17 cellular contexts compared by ENCODE assay signal in the genomic region with DNA sequence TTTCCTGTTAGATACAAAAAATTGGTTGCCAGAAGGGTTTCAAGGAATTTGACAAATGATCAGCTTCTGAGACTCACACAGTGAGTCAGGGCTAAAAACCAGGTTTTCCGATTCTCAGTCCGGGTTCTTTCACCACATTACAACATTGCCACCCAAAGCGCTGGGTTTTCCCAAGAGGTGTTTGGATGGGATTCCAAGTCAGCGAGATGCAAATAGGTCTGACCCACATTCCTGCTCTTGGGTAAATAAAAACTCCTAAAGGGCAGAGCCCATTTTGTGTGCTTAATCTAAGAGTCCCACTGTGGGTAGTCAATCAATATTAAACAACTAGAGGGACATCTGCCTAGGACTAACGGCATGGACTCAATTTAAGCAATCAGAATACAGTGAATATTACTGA. TPM values are rescaled to one million over a fixed set of nuclear protein-coding genes. Genes with fewer than 3 reads are reported as not detected.
DNase-seq lines count a peak whose midpoint lies in the region; ATAC-seq and TF ChIP-seq lines count a peak whose summit lies in the region.
"Had no signal": no experiment of that assay in that cellular context is flagged by ENCODE, and none has a peak within 500 bp of the region (broad histone marks: within the 10 kb centered on the region; RNA-seq: fewer than 3 reads in every experiment).

No MANE protein-coding gene starts in this region.

- H3K27me3 ChIP-seq in neuronal stem cell (ENCODE audit: control insufficient read depth in 3 of 3, insufficient read depth in 3 of 3, low read depth in 1 of 3, low read length in 3 of 3) (no peaks in the 10 kb centered on the region), gastrocnemius medialis (no peaks in the 10 kb centered on the region)

- peak overlapping the region; percentile 6 for H2AFZ ChIP-seq in neuronal stem cell (ENCODE audit: low read length)

- CTCF ChIA-PET in WTC11 (lab: Charles Lee), result no interaction called here
- CTCF ChIA-PET in activated CD4-positive, alpha-beta T cell treated with anti-CD3 and anti-CD28 coated beads, Interleukin-2, amount 10 ng/mL, durations not matched to agents 7 days and 5 days (lab: Charles Lee), result no interaction called here

- no peak overlapping the region for H4K91ac ChIP-seq in neuronal stem cell (ENCODE audit: low read depth, low read length, poor library complexity)

- no peak overlapping the region for H3K4me2 ChIP-seq in neuronal stem cell (ENCODE audit: insufficient read depth, low read length, poor library complexity, severe bottlenecking)
- H3K4me2 ChIP-seq: BLaER1 treated with 17β-estradiol and CSF1 and Interleukin-3, amounts not matched to agents 10 nM and 100 nM had no signal

- H3K9ac ChIP-seq in neuronal stem cell (ENCODE audit: low read depth, low read length, poor library complexity), result no peak overlapping the region
- H3K9ac ChIP-seq: BLaER1 treated with 17β-estradiol and CSF1 and Interleukin-3, amounts not matched to agents 10 nM and 100 nM had no signal

- no peaks in the 10 kb centered on the region; the same call in 1 of the 2 replicates for H3K9me3 Mint-ChIP-seq in WTC11
- no peaks in the 10 kb centered on the region for H3K9me3 Mint-ChIP-seq in activated CD4-positive, alpha-beta T cell treated with anti-CD3 and anti-CD28 coated beads, Interleukin-2, amount 10 ng/mL, durations not matched to agents 7 days and 5 days
- H3K9me3 Mint-ChIP-seq: activated naive CD4-positive, alpha-beta T cell treated with anti-CD3 and anti-CD28 coated beads, Interleukin-2, amount 10 ng/mL, durations not matched to agents 7 days and 5 days had no signal

- H3K4me3 ChIP-seq in neuronal stem cell (ENCODE audit: low read length in 2 of 2) (no peak overlapping the region), gastrocnemius medialis (no peak overlapping the region)
- H3K4me3 ChIP-seq: BLaER1 treated with 17β-estradiol and CSF1 and Interleukin-3, amounts not matched to agents 10 nM and 100 nM; lower lobe of right lung; prostate gland had no signal

- TF ChIP-seq CTCF in WTC11 (IDR thresholded peaks at IDR 0.05), result no peak
- no peak for TF ChIP-seq CTCF in gastrocnemius medialis (IDR thresholded peaks at IDR 0.05 in 4 of 5, conservative IDR thresholded peaks at IDR 0.05 in 1 of 5)

- H3K4me1 Mint-ChIP-seq in WTC11, result peaks cover 71% of the 10 kb centered on the region
- H3K4me1 Mint-ChIP-seq in activated CD4-positive, alpha-beta T cell treated with anti-CD3 and anti-CD28 coated beads, Interleukin-2, amount 10 ng/mL, durations not matched to agents 7 days and 5 days, result peaks cover 8% of the 10 kb centered on the region

- TF ChIP-seq POLR2A in gastrocnemius medialis (IDR thresholded peaks at IDR 0.05), result no peak

- H4K8ac ChIP-seq in neuronal stem cell (ENCODE audit: low read depth, low read length), result no peak overlapping the region

- peaks cover 2% of the 10 kb centered on the region for H3K79me1 ChIP-seq in neuronal stem cell (ENCODE audit: low read depth, low read length)

- DNase-seq in G401 (ENCODE audit: low spot score) (peak; percentile 55), WTC11 (ENCODE audit: low spot score) (peak; percentile 51), glomerular visceral epithelial cell (ENCODE audit: extremely low spot score) (peak; percentile 91), neuronal stem cell (ENCODE audit: low spot score) (no peak), gastrocnemius medialis (no peak), 8988T (no peak), hippocampal formation (lab: John Stamatoyannopoulos, UW) (no peak)
- DNase-seq in activated CD4-positive, alpha-beta T cell treated with anti-CD3 and anti-CD28 coated beads, Interleukin-2, amount 10 ng/mL, durations not matched to agents 7 days and 5 days, result no peak
- DNase-seq: activated naive CD4-positive, alpha-beta T cell treated with anti-CD3 and anti-CD28 coated beads, Interleukin-2, amount 10 ng/mL, durations not matched to agents 7 days and 5 days; dermis blood vessel endothelial cell; lower lobe of right lung; NCI-H1092 treated with DMSO at 0.1 percent for 48 hours; NCI-H526 treated with DMSO at 0.1 percent for 48 hours; stimulated activated CD4-positive, alpha-beta T cell treated with anti-CD3 and anti-CD28 coated beads, Interleukin-4, amount 100 ng/mL, for 24 hours; stimulated activated naive CD8-positive, alpha-beta T cell treated with anti-CD3 and anti-CD28 coated beads, Interleukin-15, Interleukin-2, amounts not matched to agents 100 U/mL and 50 U/mL, for 24 hours had no signal

- no CpG with 5 or more reads among the region's 5 CpGs for WGBS in neuronal stem cell (ENCODE audit: extremely low coverage in 2 of 2, insufficient read length in 2 of 2, insufficient replicate concordance in 1 of 2), 2 donors

- H3K27me3 Mint-ChIP-seq in WTC11 (ENCODE audit: low read depth), result no peaks in the 10 kb centered on the region
- peaks cover 14% of the 10 kb centered on the region for H3K27me3 Mint-ChIP-seq in activated CD4-positive, alpha-beta T cell treated with anti-CD3 and anti-CD28 coated beads, Interleukin-2, amount 10 ng/mL, durations not matched to agents 7 days and 5 days

- H2AK5ac ChIP-seq in neuronal stem cell (ENCODE audit: low read depth, low read length), result no peak overlapping the region

- H2BK120ac ChIP-seq in neuronal stem cell (ENCODE audit: low read depth, low read length), result no peak overlapping the region

- H3K9me3 ChIP-seq in neuronal stem cell (replicated peaks in 1 of 2; ENCODE audit: control insufficient read depth in 2 of 2, insufficient read depth in 1 of 2, low read depth in 1 of 2, low read length in 2 of 2), result no peaks in the 10 kb centered on the region
- H3K9me3 ChIP-seq in gastrocnemius medialis, result no peaks in the 10 kb centered on the region
- H3K9me3 ChIP-seq: BLaER1 treated with 17β-estradiol and CSF1 and Interleukin-3, amounts not matched to agents 10 nM and 100 nM; lower lobe of right lung; prostate gland had no signal

- no peak overlapping the region for H2BK5ac ChIP-seq in neuronal stem cell (ENCODE audit: low read length)

- POLR2A ChIA-PET in WTC11 (lab: Charles Lee), result no interaction called here
- POLR2A ChIA-PET in activated CD4-positive, alpha-beta T cell treated with anti-CD3 and anti-CD28 coated beads, Interleukin-2, amount 10 ng/mL, durations not matched to agents 7 days and 5 days (lab: Charles Lee), result no interaction called here

- ATAC-seq in WTC11, result peak; percentile 14
- ATAC-seq in gastrocnemius medialis, result no peak
- ATAC-seq: stimulated activated naive CD8-positive, alpha-beta T cell treated with anti-CD3 and anti-CD28 coated beads, Interleukin-15, Interleukin-2, amounts not matched to agents 100 U/mL and 50 U/mL, for 24 hours had no signal

- intact Hi-C loops in gastrocnemius medialis (cut with DNase I; ENCODE audit: low total_unique reads), result no loop called here

- H3K27ac Mint-ChIP-seq in WTC11, result peak overlapping the region; percentile 94
- H3K27ac Mint-ChIP-seq in activated CD4-positive, alpha-beta T cell treated with anti-CD3 and anti-CD28 coated beads, Interleukin-2, amount 10 ng/mL, durations not matched to agents 7 days and 5 days, result no peak overlapping the region
- H3K27ac Mint-ChIP-seq: activated naive CD4-positive, alpha-beta T cell treated with anti-CD3 and anti-CD28 coated beads, Interleukin-2, amount 10 ng/mL, durations not matched to agents 7 days and 5 days had no signal

- H3K4me1 ChIP-seq in neuronal stem cell (ENCODE audit: control insufficient read depth in 2 of 2, insufficient read depth in 1 of 2, low read depth in 1 of 2, low read length in 2 of 2), result peaks cover 29 to 43% of the 10 kb centered on the region in 2 donors
- peaks cover 9 to 17% of the 10 kb centered on the region in 2 donors for H3K4me1 ChIP-seq in gastrocnemius medialis

- H3K23ac ChIP-seq in neuronal stem cell (ENCODE audit: low read depth, low read length, poor library complexity), result no peak overlapping the region

- H3K4ac ChIP-seq in neuronal stem cell (ENCODE audit: low read length), result no peak overlapping the region

- H3K18ac ChIP-seq in neuronal stem cell (ENCODE audit: low read length), result no peak overlapping the region

- peaks cover 0 to 3% of the 10 kb centered on the region in 2 donors for H3K36me3 ChIP-seq in neuronal stem cell (replicated peaks in 1 of 2; ENCODE audit: control insufficient read depth in 2 of 2, insufficient read depth in 2 of 2, low read length in 2 of 2)
- no peaks in the 10 kb centered on the region for H3K36me3 ChIP-seq in gastrocnemius medialis
- H3K36me3 ChIP-seq: BLaER1 treated with 17β-estradiol and CSF1 and Interleukin-3, amounts not matched to agents 10 nM and 100 nM; lower lobe of right lung; prostate gland had no signal

- H3K14ac ChIP-seq in neuronal stem cell (ENCODE audit: low read length), result no peak overlapping the region

- H2BK12ac ChIP-seq in neuronal stem cell (ENCODE audit: low read length), result no peak overlapping the region

- H3K4me3 Mint-ChIP-seq in WTC11, result peak overlapping the region; percentile 60
- no peak overlapping the region for H3K4me3 Mint-ChIP-seq in activated CD4-positive, alpha-beta T cell treated with anti-CD3 and anti-CD28 coated beads, Interleukin-2, amount 10 ng/mL, durations not matched to agents 7 days and 5 days
- H3K4me3 Mint-ChIP-seq: activated naive CD4-positive, alpha-beta T cell treated with anti-CD3 and anti-CD28 coated beads, Interleukin-2, amount 10 ng/mL, durations not matched to agents 7 days and 5 days had no signal

- H2BK15ac ChIP-seq in neuronal stem cell (ENCODE audit: low read length), result no peak overlapping the region

- H3K27ac ChIP-seq in neuronal stem cell (replicated peaks; ENCODE audit: low read length), result no peak overlapping the region
- no peak overlapping the region for H3K27ac ChIP-seq in gastrocnemius medialis
- H3K27ac ChIP-seq: BLaER1 treated with 17β-estradiol and CSF1 and Interleukin-3, amounts not matched to agents 10 nM and 100 nM; lower lobe of right lung; prostate gland had no signal

- in situ Hi-C loops in G401 (cut with HindIII; ENCODE audit: low sequenced_read_pairs) (no loop called here), gastrocnemius medialis (cut with MboI; ENCODE audit: low sequenced_read_pairs in 4 of 4) (no loop called here)

- no peaks in the 10 kb centered on the region; the same call in 1 of the 2 replicates for H3K36me3 Mint-ChIP-seq in WTC11
- no peaks in the 10 kb centered on the region for H3K36me3 Mint-ChIP-seq in activated CD4-positive, alpha-beta T cell treated with anti-CD3 and anti-CD28 coated beads, Interleukin-2, amount 10 ng/mL, durations not matched to agents 7 days and 5 days (ENCODE audit: low read depth)
- H3K36me3 Mint-ChIP-seq: activated naive CD4-positive, alpha-beta T cell treated with anti-CD3 and anti-CD28 coated beads, Interleukin-2, amount 10 ng/mL, durations not matched to agents 7 days and 5 days had no signal

RNA-seq across cellular contexts. Expression of a gene that starts 5.4 kb away (rescaled TPM):
- 19.4 and 19.8 TPM in 2 replicates for total RNA-seq in G401 (2014; rRNA removed; shearing (Covaris generic))
- total RNA-seq in WTC11 (2021) (14.5 to 20.2 TPM (median 17.3 TPM) in 3 replicates), gastrocnemius medialis (10 to 100 TPM in 2 of 4 donors, 1 to 10 TPM in 2; 6.1 to 16.0 (median 10.0) TPM)
- polyA plus RNA-seq in neuronal stem cell (2013, experiment 1 of 2), result 10.3 TPM
- 10.1 TPM for polyA plus RNA-seq in neuronal stem cell (2013, experiment 2 of 2)
- 10 to 100 TPM; 13.6 to 14.0 TPM for total RNA-seq in activated CD4-positive, alpha-beta T cell treated with anti-CD3 and anti-CD28 coated beads, Interleukin-2, amount 10 ng/mL, durations not matched to agents 7 days and 5 days

Comparison
In these comparisons a context has a peak if more than half of its experiments do, and no peak if none do; other contexts are left out.
1. DNase-seq: peak in G401 (single experiment), WTC11 (single experiment) and glomerular visceral epithelial cell (single experiment); none in neuronal stem cell (single experiment), gastrocnemius medialis (0 of 2), activated CD4-positive, alpha-beta T cell treated with anti-CD3 and anti-CD28 coated beads, Interleukin-2, amount 10 ng/mL, durations not matched to agents 7 days and 5 days (single experiment), 8988T (single experiment) and hippocampal formation (0 of 2).